15 cellular contexts compared by ENCODE assay signal in the genomic region with DNA sequence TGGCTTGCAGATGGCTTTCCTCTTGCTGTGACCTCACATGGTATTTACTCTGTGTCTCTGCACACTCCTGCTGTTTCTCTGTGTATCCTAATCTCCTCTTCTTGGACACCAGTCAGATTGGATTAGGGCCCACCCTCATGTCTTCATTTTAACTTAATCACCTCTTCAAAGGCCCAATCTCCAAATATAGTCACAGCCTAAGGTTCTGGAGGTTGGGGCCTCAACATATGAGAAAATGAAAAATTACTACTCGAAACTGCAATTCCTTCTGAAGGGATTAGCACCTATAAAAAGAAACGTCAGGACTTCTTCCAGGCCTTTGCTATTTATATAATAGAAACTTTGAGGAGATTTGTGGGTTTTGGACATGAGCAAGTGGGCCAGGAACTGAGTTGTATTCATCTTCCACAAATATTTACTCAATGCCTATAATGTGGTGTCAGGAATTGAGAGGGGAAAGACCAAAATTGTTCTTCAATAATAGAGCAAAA.
DNase-seq lines count a peak whose midpoint lies in the region; ATAC-seq and TF ChIP-seq lines count a peak whose summit lies in the region.
"Had no signal": no experiment of that assay in that cellular context is flagged by ENCODE, and none has a peak within 500 bp of the region (broad histone marks: within the 10 kb centered on the region; RNA-seq: fewer than 3 reads in every experiment).

No MANE protein-coding gene starts in this region.

- no peaks in the 10 kb centered on the region for H3K36me3 Mint-ChIP-seq in chondrocyte (ENCODE audit: low read depth)
- H3K36me3 Mint-ChIP-seq: stimulated activated memory B cell treated with anti-CD40 and anti-IgM and Interleukin-4, amounts not matched to agents 10 μg/mL and 1 μg/mL and 100 μg/mL, for 72 hours had no signal

- H3K4me1 ChIP-seq in mesendoderm (ENCODE audit: control insufficient read depth, low read depth, low read length), result no peaks in the 10 kb centered on the region
- H3K4me1 ChIP-seq in aorta (ENCODE audit: control insufficient read depth in 1 of 2, insufficient read depth in 2 of 2, low read length in 2 of 2), result peaks cover 0 to 4% of the 10 kb centered on the region in 2 donors

- peak overlapping the region; percentile 86 for H3K27ac Mint-ChIP-seq in chondrocyte (ENCODE audit: unreplicated experiment)
- H3K27ac Mint-ChIP-seq: activated T-helper 2 cell treated with anti-CD3 and anti-CD28 coated beads, Interferon-gamma antibody, Interleukin-2, Interleukin-4, amounts not matched to agents 10 μg/mL and 5 μg/mL and 100 μg/mL, durations not matched to agents 14 hours and 24 hours and 36 hours; stimulated activated memory B cell treated with anti-CD40 and anti-IgM and Interleukin-4, amounts not matched to agents 10 μg/mL and 1 μg/mL and 100 μg/mL, for 72 hours had no signal

- H2AK5ac ChIP-seq in mesendoderm (ENCODE audit: low read length), result no peak overlapping the region

- H3K9ac ChIP-seq in mesendoderm (ENCODE audit: low read length), result no peak overlapping the region

- peak overlapping the region; percentile 13 for H4K8ac ChIP-seq in mesendoderm (ENCODE audit: low read depth, low read length)

- no CpG with 5 or more reads among the region's 2 CpGs for whole genome bisulfite sequencing in mesendoderm (ENCODE audit: extremely low coverage, insufficient coverage, low lambda C conversion rate)
- 0 to 6% methylated on average over 2 of the region's 2 CpGs for WGBS in aorta, 2 donors

- TF ChIP-seq CTCF in chondrocyte (IDR thresholded peaks at IDR 0.05), result no peak

- H3K79me2 ChIP-seq in mesendoderm (ENCODE audit: control insufficient read depth, insufficient read depth, low read length), result no peaks in the 10 kb centered on the region

- no peak overlapping the region for H2BK15ac ChIP-seq in mesendoderm (replicated peaks; ENCODE audit: low read depth)

- no peak overlapping the region for H3K4me3 Mint-ChIP-seq in chondrocyte (ENCODE audit: unreplicated experiment)
- H3K4me3 Mint-ChIP-seq: stimulated activated memory B cell treated with anti-CD40 and anti-IgM and Interleukin-4, amounts not matched to agents 10 μg/mL and 1 μg/mL and 100 μg/mL, for 72 hours had no signal

- H3K27me3 ChIP-seq in mesendoderm (ENCODE audit: insufficient read depth, low read length, poor library complexity) (no peaks in the 10 kb centered on the region), aorta (ENCODE audit: control insufficient read depth in 1 of 2, insufficient read depth in 2 of 2, low read length in 1 of 2) (no peaks in the 10 kb centered on the region)

- H3K4me1 Mint-ChIP-seq in chondrocyte (ENCODE audit: low read depth), result peaks cover 47% of the 10 kb centered on the region
- H3K4me1 Mint-ChIP-seq: stimulated activated memory B cell treated with anti-CD40 and anti-IgM and Interleukin-4, amounts not matched to agents 10 μg/mL and 1 μg/mL and 100 μg/mL, for 72 hours had no signal

- DNase-seq in NCI-H446 treated with DMSO at 0.1 percent for 48 hours (lab: John Stamatoyannopoulos, UW), result peak; percentile 39
- DNase-seq in chondrocyte (ENCODE audit: low spot score), result no peak
- DNase-seq in mesendoderm, result no peak
- no peak for DNase-seq in aorta
- no peak for DNase-seq in NK-92 treated with Interleukin-12 subunit alpha and Interleukin-12 subunit beta, amount 100 ng/mL, for 24 hours (lab: John Stamatoyannopoulos, UW)
- DNase-seq in KBM-7, result no peak
- DNase-seq: activated CD4-positive, alpha-beta T cell treated with anti-CD3 and anti-CD28 coated beads for 4 hours; erythroblast; head of caudate nucleus; MV-4-11; NCI-H187 treated with DMSO at 0.1 percent for 48 hours; right cardiac atrium had no signal

- no peak overlapping the region for H3K4me3 ChIP-seq in mesendoderm (ENCODE audit: low read length)
- H3K4me3 ChIP-seq in aorta (ENCODE audit: low read length in 2 of 2), result no peak overlapping the region

- no peak overlapping the region for H3K4ac ChIP-seq in mesendoderm (ENCODE audit: low read depth, low read length)

- H3K4me2 ChIP-seq in mesendoderm (ENCODE audit: low read length), result no peak overlapping the region

- no peak overlapping the region for H2BK120ac ChIP-seq in mesendoderm (ENCODE audit: low read depth, low read length)

- in situ Hi-C loops in KBM-7 (cut with MboI; ENCODE audit: low pct_unique_long_range_greater_than_20kb, low sequenced_read_pairs), result no loop called here

- peak overlapping the region; percentile 68 for H3K18ac ChIP-seq in mesendoderm (ENCODE audit: low read length)

- H3K9me3 Mint-ChIP-seq in chondrocyte (ENCODE audit: low read depth), result peaks cover 3% of the 10 kb centered on the region
- H3K9me3 Mint-ChIP-seq: activated T-helper 2 cell treated with anti-CD3 and anti-CD28 coated beads, Interferon-gamma antibody, Interleukin-2, Interleukin-4, amounts not matched to agents 10 μg/mL and 5 μg/mL and 100 μg/mL, durations not matched to agents 14 hours and 24 hours and 36 hours; stimulated activated memory B cell treated with anti-CD40 and anti-IgM and Interleukin-4, amounts not matched to agents 10 μg/mL and 1 μg/mL and 100 μg/mL, for 72 hours had no signal

- intact Hi-C loops in aorta (cut with DNase I), result no loop called here

- H3K79me1 ChIP-seq in mesendoderm (ENCODE audit: low read length), result no peaks in the 10 kb centered on the region

- no peak for ATAC-seq in aorta (ENCODE audit: low FRiP score)
- no peak for ATAC-seq in HG03108 (IDR thresholded peaks at IDR 0.05; ENCODE audit: unreplicated experiment)
- ATAC-seq: right cardiac atrium; stimulated activated memory B cell treated with anti-CD40 and anti-IgM and Interleukin-4, amounts not matched to agents 10 μg/mL and 1 μg/mL and 100 μg/mL, for 72 hours had no signal

- H3K27me3 Mint-ChIP-seq in chondrocyte (ENCODE audit: low read depth), result no peaks in the 10 kb centered on the region
- H3K27me3 Mint-ChIP-seq: stimulated activated memory B cell treated with anti-CD40 and anti-IgM and Interleukin-4, amounts not matched to agents 10 μg/mL and 1 μg/mL and 100 μg/mL, for 72 hours had no signal

- H3K36me3 ChIP-seq in mesendoderm (ENCODE audit: control insufficient read depth, insufficient read depth, low read length), result no peaks in the 10 kb centered on the region
- H3K36me3 ChIP-seq in aorta (ENCODE audit: control insufficient read depth in 1 of 2, insufficient read depth in 2 of 2, low read length in 1 of 2), result no peaks in the 10 kb centered on the region

- no peaks in the 10 kb centered on the region for H3K9me3 ChIP-seq in aorta (ENCODE audit: control insufficient read depth, low read length)

- H3K23ac ChIP-seq in mesendoderm (ENCODE audit: low read length), result no peak overlapping the region

- no peak overlapping the region for H3K27ac ChIP-seq in mesendoderm (ENCODE audit: low read depth, low read length)
- peak overlapping the region; percentile 86 to 93 for H3K27ac ChIP-seq in aorta (ENCODE audit: low read depth in 1 of 2, low read length in 2 of 2)

- no peak overlapping the region for H4K5ac ChIP-seq in mesendoderm (ENCODE audit: low read length)

- H3K56ac ChIP-seq in mesendoderm (ENCODE audit: low read length), result no peak overlapping the region

- H2BK5ac ChIP-seq in mesendoderm (ENCODE audit: low read length), result no peak overlapping the region
